In genomic region chr19:42280761-42281174, GRCh38 we compare ENCODE assay signal across 6 cellular contexts. TPM values are rescaled to one million over a fixed set of nuclear protein-coding genes. Genes with fewer than 3 reads are reported as not detected.
DNase-seq lines count a peak whose midpoint lies in the region; TF ChIP-seq lines count a peak whose summit lies in the region.

No MANE protein-coding gene starts in this region.

- H3K27me3 ChIP-seq in endodermal cell (ENCODE audit: control insufficient read depth, insufficient read depth, low read length, poor library complexity, severe bottlenecking), result no peaks in the 10 kb centered on the region
- H3K27me3 ChIP-seq in rectal smooth muscle tissue (ENCODE audit: control insufficient read depth, insufficient read depth, low read length), result no peaks in the 10 kb centered on the region

- peak; percentile 34 for DNase-seq in activated naive CD4-positive, alpha-beta T cell treated with Interleukin-2 at 50 U/mL for 16 hours
- no peak for DNase-seq in activated naive CD4-positive, alpha-beta T cell (lab: John Stamatoyannopoulos, UW)
- no peak for DNase-seq in endodermal cell
- DNase-seq in COR-L47 (lab: John Stamatoyannopoulos, UW), result no peak
- no peak for DNase-seq in glutamatergic neuron

- H3K27me3 Mint-ChIP-seq in endodermal cell (ENCODE audit: insufficient read depth), result no peaks in the 10 kb centered on the region
- H3K27me3 Mint-ChIP-seq in glutamatergic neuron (ENCODE audit: unreplicated experiment), result peaks cover 22% of the 10 kb centered on the region

- no peak overlapping the region for H3K4me3 Mint-ChIP-seq in endodermal cell
- H3K4me3 Mint-ChIP-seq in glutamatergic neuron (ENCODE audit: unreplicated experiment), result no peak overlapping the region

- peak overlapping the region; percentile 82 for H3K27ac ChIP-seq in endodermal cell (ENCODE audit: low read depth, low read length)
- peak overlapping the region; percentile 93 for H3K27ac ChIP-seq in rectal smooth muscle tissue (ENCODE audit: low read depth, low read length)

- H3K36me3 Mint-ChIP-seq in endodermal cell (ENCODE audit: low read depth), result peaks cover 2% of the 10 kb centered on the region
- no peaks in the 10 kb centered on the region for H3K36me3 Mint-ChIP-seq in glutamatergic neuron (ENCODE audit: unreplicated experiment)

- H3K9me3 Mint-ChIP-seq in endodermal cell, result no peaks in the 10 kb centered on the region
- peaks cover 17% of the 10 kb centered on the region for H3K9me3 Mint-ChIP-seq in glutamatergic neuron (ENCODE audit: unreplicated experiment)

- no peaks in the 10 kb centered on the region for H3K9me3 ChIP-seq in endodermal cell (ENCODE audit: control insufficient read depth, low read length)

- no peak overlapping the region for H3K27ac Mint-ChIP-seq in endodermal cell
- H3K27ac Mint-ChIP-seq in glutamatergic neuron (ENCODE audit: unreplicated experiment), result no peak overlapping the region

- H3K4me1 Mint-ChIP-seq in endodermal cell (peaks cover 32% of the 10 kb centered on the region), glutamatergic neuron (ENCODE audit: low read depth, unreplicated experiment) (peaks cover 22% of the 10 kb centered on the region)

- H3K9ac ChIP-seq in endodermal cell (ENCODE audit: extremely low read depth, low read length, poor library complexity, severe bottlenecking) (peak overlapping the region; percentile 44), rectal smooth muscle tissue (ENCODE audit: low read length) (no peak overlapping the region)

- 0 to 5% methylated on average over 2 to 26 of the region's 27 CpGs for WGBS in endodermal cell (ENCODE audit: insufficient coverage in 1 of 2, insufficient read length in 1 of 2), 2 experiments

- peaks cover 15% of the 10 kb centered on the region for H3K4me1 ChIP-seq in endodermal cell (ENCODE audit: control insufficient read depth, insufficient read depth, low read length)
- H3K4me1 ChIP-seq in rectal smooth muscle tissue (ENCODE audit: control insufficient read depth, insufficient read depth, low read length), result peaks cover 55% of the 10 kb centered on the region

- TF ChIP-seq CTCF in endodermal cell (conservative IDR thresholded peaks at IDR 0.05), result no peak
- no peak for TF ChIP-seq CTCF in glutamatergic neuron (IDR thresholded peaks at IDR 0.05; ENCODE audit: partially characterized antibody, unreplicated experiment)

- H3K4me3 ChIP-seq in endodermal cell (ENCODE audit: low read length) (peak overlapping the region; percentile 90), rectal smooth muscle tissue (ENCODE audit: low read length) (peak overlapping the region; percentile 82)

- no peaks in the 10 kb centered on the region for H3K36me3 ChIP-seq in endodermal cell (ENCODE audit: control insufficient read depth, insufficient read depth, low read length)
- no peaks in the 10 kb centered on the region for H3K36me3 ChIP-seq in rectal smooth muscle tissue (ENCODE audit: control insufficient read depth, insufficient read depth, low read length)

RNA-seq across cellular contexts. Expression of gene CIC, which starts 11.7 kb away (rescaled TPM):
- 10 to 100 TPM; 48.6 to 57.6 TPM for total RNA-seq in endodermal cell
- polyA plus RNA-seq in endodermal cell (2013, experiment 1 of 2), result 55.5 TPM
- 51.2 TPM for polyA plus RNA-seq in endodermal cell (2013, experiment 2 of 2)
- 150 TPM for total RNA-seq in glutamatergic neuron (ENCODE audit: unreplicated experiment)

RNA-seq across cellular contexts. Expression of gene PRR19, which starts 21.2 kb away (rescaled TPM):
- total RNA-seq in endodermal cell, result 1 to 10 TPM; 1.4 to 2.7 TPM
- 1.9 TPM for polyA plus RNA-seq in endodermal cell (2013, experiment 1 of 2)
- polyA plus RNA-seq in endodermal cell (2013, experiment 2 of 2), result 2.4 TPM
- 1.6 TPM for total RNA-seq in glutamatergic neuron (ENCODE audit: unreplicated experiment)

RNA-seq across cellular contexts. Expression of gene PAFAH1B3, which starts 21.7 kb away (rescaled TPM):
- total RNA-seq in endodermal cell (10 to 100 TPM; 63.0 to 70.2 TPM), glutamatergic neuron (ENCODE audit: unreplicated experiment) (199 TPM)
- 105 TPM for polyA plus RNA-seq in endodermal cell (2013, experiment 1 of 2)
- polyA plus RNA-seq in endodermal cell (2013, experiment 2 of 2), result 98.0 TPM

RNA-seq across cellular contexts. Expression of gene ERF, which starts 25.8 kb away (rescaled TPM):
- total RNA-seq in endodermal cell (100 to 1,000 TPM; 106 to 138 TPM), glutamatergic neuron (ENCODE audit: unreplicated experiment) (28.0 TPM)
- polyA plus RNA-seq in endodermal cell (2013, experiment 1 of 2), result 70.5 TPM
- polyA plus RNA-seq in endodermal cell (2013, experiment 2 of 2), result 59.5 TPM

RNA-seq across cellular contexts. Expression of gene TMEM145, which starts 32.3 kb away (rescaled TPM):
- total RNA-seq in endodermal cell (under 1 TPM; 0.38 to 0.42 TPM), glutamatergic neuron (ENCODE audit: unreplicated experiment) (24.7 TPM)
- polyA plus RNA-seq in endodermal cell (2013, experiment 1 of 2), result 4.4 TPM
- 2.2 TPM for polyA plus RNA-seq in endodermal cell (2013, experiment 2 of 2)
